In the genomic region with DNA sequence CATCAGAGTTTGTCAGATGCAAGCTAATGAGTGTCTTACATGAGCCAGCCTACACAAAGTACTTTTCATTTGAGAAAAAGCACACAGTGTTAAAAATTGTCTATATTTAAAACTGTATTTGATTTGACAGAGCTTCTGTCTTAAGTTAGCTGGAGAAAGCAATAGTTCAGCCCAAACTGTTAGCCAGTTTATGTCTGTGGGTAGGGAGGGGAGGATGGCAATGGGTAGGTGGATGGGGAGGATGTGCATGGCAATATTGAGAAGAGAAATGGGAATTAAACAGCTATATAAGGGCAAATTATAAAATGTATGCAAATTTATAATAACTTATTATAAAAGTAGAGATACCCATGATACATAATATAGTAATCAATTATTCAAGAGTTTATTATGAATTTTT, we compare ENCODE assay signal across 40 cellular contexts. TPM values are rescaled to one million over a fixed set of nuclear protein-coding genes. Genes with fewer than 3 reads are reported as not detected.
"Had no signal": no experiment of that assay in that cellular context is flagged by ENCODE, and none has a peak within 500 bp of the region (broad histone marks: within the 10 kb centered on the region; RNA-seq: fewer than 3 reads in every experiment).

No MANE protein-coding gene starts in this region.

- H3K9me3 Mint-ChIP-seq: brain had no signal

- H3K36me3 Mint-ChIP-seq: activated naive CD4-positive, alpha-beta T cell treated with anti-CD3 and anti-CD28 coated beads, Interleukin-2, amount 10 ng/mL, durations not matched to agents 7 days and 5 days; activated naive CD4-positive, alpha-beta T cell treated with anti-CD3 and anti-CD28 coated beads, Interleukin-2, amount 50 U/mL, for 24 hours; activated naive CD4-positive, alpha-beta T cell treated with anti-CD3 and anti-CD28 coated beads, Interleukin-2, amount 50 U/mL, for 72 hours; activated naive CD8-positive, alpha-beta T cell; activated naive CD8-positive, alpha-beta T cell treated with anti-CD3 and anti-CD28 coated beads for 36 hours; activated naive CD8-positive, alpha-beta T cell treated with anti-CD3 and anti-CD28 coated beads, Interleukin-2, amount 10 ng/mL, durations not matched to agents 7 days and 5 days; brain had no signal

- H3K27ac Mint-ChIP-seq: activated naive CD4-positive, alpha-beta T cell treated with anti-CD3 and anti-CD28 coated beads for 36 hours; activated naive CD4-positive, alpha-beta T cell treated with anti-CD3 and anti-CD28 coated beads, Interleukin-2, amount 10 ng/mL, durations not matched to agents 7 days and 5 days; activated naive CD4-positive, alpha-beta T cell treated with anti-CD3 and anti-CD28 coated beads, Interleukin-2, amount 50 U/mL, for 24 hours; activated naive CD4-positive, alpha-beta T cell treated with anti-CD3 and anti-CD28 coated beads, Interleukin-2, amount 50 U/mL, for 72 hours; activated naive CD8-positive, alpha-beta T cell; activated naive CD8-positive, alpha-beta T cell treated with anti-CD3 and anti-CD28 coated beads for 36 hours; activated naive CD8-positive, alpha-beta T cell treated with anti-CD3 and anti-CD28 coated beads, Interleukin-2, amount 10 ng/mL, durations not matched to agents 7 days and 5 days; activated naive CD8-positive, alpha-beta T cell treated with anti-CD3 and anti-CD28 coated beads, Interleukin-2, amount 50 U/mL, for 24 hours; activated T-cell treated with anti-CD3 and anti-CD28 coated beads, Interleukin-2, amount 50 U/mL, for 24 hours; activated T-cell treated with anti-CD3 and anti-CD28 coated beads, Interleukin-2, amount 50 U/mL, for 72 hours; activated T-helper 1 cell treated with anti-CD3 and anti-CD28 coated beads, Interleukin-12 subunit alpha, Interleukin-12 subunit beta, Interleukin-2, Interleukin-4 antibody, amounts not matched to agents 30 ng/mL and 10 ng/mL and 1 ng/mL, durations not matched to agents 14 hours and 24 hours and 36 hours; activated T-helper 17 cell treated with anti-CD3 and anti-CD28 coated beads, Interleukin-2, amount 50 U/mL, for 72 hours; activated T-helper 2 cell treated with anti-CD3 and anti-CD28 coated beads, Interferon-gamma antibody, Interleukin-2, Interleukin-4, amounts not matched to agents 10 μg/mL and 5 μg/mL and 100 μg/mL, durations not matched to agents 14 hours and 24 hours and 36 hours; brain had no signal

- DNase-seq: activated effector memory CD4-positive, alpha-beta T cell treated with anti-CD3 and anti-CD28 coated beads, Interleukin-2, amount 50 U/mL, for 16 hours; activated effector memory CD4-positive, alpha-beta T cell treated with Interleukin-2 at 50 U/mL for 16 hours; activated gamma-delta T cell; activated gamma-delta T cell treated with Interleukin-2 at 50 U/mL for 16 hours; activated naive CD4-positive, alpha-beta T cell; activated naive CD4-positive, alpha-beta T cell treated with anti-CD3 and anti-CD28 coated beads for 36 hours; activated naive CD4-positive, alpha-beta T cell treated with anti-CD3 and anti-CD28 coated beads, Interleukin-2, amount 10 ng/mL, durations not matched to agents 7 days and 5 days; activated naive CD4-positive, alpha-beta T cell treated with anti-CD3 and anti-CD28 coated beads, Interleukin-2, amount 50 U/mL, for 16 hours; activated naive CD4-positive, alpha-beta T cell treated with Interleukin-2 at 50 U/mL for 16 hours; activated naive CD8-positive, alpha-beta T cell treated with anti-CD3 and anti-CD28 coated beads for 36 hours; activated naive CD8-positive, alpha-beta T cell treated with anti-CD3 and anti-CD28 coated beads, Interleukin-2, amount 10 ng/mL, durations not matched to agents 7 days and 5 days; activated naive CD8-positive, alpha-beta T cell treated with anti-CD3 and anti-CD28 coated beads, Interleukin-2, amount 50 U/mL, for 24 hours; activated T-cell treated with anti-CD3 and anti-CD28 coated beads, Interleukin-2, amount 50 U/mL, for 1 hour; activated T-cell treated with anti-CD3 and anti-CD28 coated beads, Interleukin-2, amount 50 U/mL, for 24 hours; activated T-cell treated with anti-CD3 and anti-CD28 coated beads, Interleukin-2, amount 50 U/mL, for 4 hours; activated T-cell treated with anti-CD3 and anti-CD28 coated beads, Interleukin-2, amount 50 U/mL, for 48 hours; activated T-cell treated with anti-CD3 and anti-CD28 coated beads, Interleukin-2, amount 50 U/mL, for 72 hours; adrenal gland; amniotic stem cell; amygdala; anterior cingulate cortex; aorta; body of pancreas; brain microvascular endothelial cell; central memory CD4-positive, alpha-beta T cell; cerebellar nuclear complex had no signal

- H3K27me3 Mint-ChIP-seq: activated naive CD4-positive, alpha-beta T cell treated with anti-CD3 and anti-CD28 coated beads, Interleukin-2, amount 10 ng/mL, durations not matched to agents 7 days and 5 days; activated naive CD4-positive, alpha-beta T cell treated with anti-CD3 and anti-CD28 coated beads, Interleukin-2, amount 50 U/mL, for 24 hours; activated naive CD8-positive, alpha-beta T cell; activated naive CD8-positive, alpha-beta T cell treated with anti-CD3 and anti-CD28 coated beads for 36 hours; activated naive CD8-positive, alpha-beta T cell treated with anti-CD3 and anti-CD28 coated beads, Interleukin-2, amount 10 ng/mL, durations not matched to agents 7 days and 5 days; activated naive CD8-positive, alpha-beta T cell treated with anti-CD3 and anti-CD28 coated beads, Interleukin-2, amount 50 U/mL, for 24 hours; activated T-cell treated with anti-CD3 and anti-CD28 coated beads, Interleukin-2, amount 50 U/mL, for 24 hours; activated T-helper 17 cell treated with anti-CD3 and anti-CD28 coated beads, Interleukin-2, amount 50 U/mL, for 72 hours; central memory CD8-positive, alpha-beta T cell had no signal

- H3K4me1 Mint-ChIP-seq: activated naive CD4-positive, alpha-beta T cell treated with anti-CD3 and anti-CD28 coated beads, Interleukin-2, amount 10 ng/mL, durations not matched to agents 7 days and 5 days; activated naive CD4-positive, alpha-beta T cell treated with anti-CD3 and anti-CD28 coated beads, Interleukin-2, amount 50 U/mL, for 24 hours; activated naive CD8-positive, alpha-beta T cell treated with anti-CD3 and anti-CD28 coated beads for 36 hours; activated naive CD8-positive, alpha-beta T cell treated with anti-CD3 and anti-CD28 coated beads, Interleukin-2, amount 10 ng/mL, durations not matched to agents 7 days and 5 days; activated naive CD8-positive, alpha-beta T cell treated with anti-CD3 and anti-CD28 coated beads, Interleukin-2, amount 50 U/mL, for 24 hours; activated T-helper 17 cell treated with anti-CD3 and anti-CD28 coated beads, Interleukin-2, amount 50 U/mL, for 72 hours; brain; central memory CD8-positive, alpha-beta T cell had no signal

- H3K4me3 Mint-ChIP-seq: activated naive CD4-positive, alpha-beta T cell treated with anti-CD3 and anti-CD28 coated beads for 36 hours; activated naive CD4-positive, alpha-beta T cell treated with anti-CD3 and anti-CD28 coated beads, Interleukin-2, amount 10 ng/mL, durations not matched to agents 7 days and 5 days; activated naive CD4-positive, alpha-beta T cell treated with anti-CD3 and anti-CD28 coated beads, Interleukin-2, amount 50 U/mL, for 24 hours; activated naive CD8-positive, alpha-beta T cell; activated naive CD8-positive, alpha-beta T cell treated with anti-CD3 and anti-CD28 coated beads for 36 hours; activated naive CD8-positive, alpha-beta T cell treated with anti-CD3 and anti-CD28 coated beads, Interleukin-2, amount 10 ng/mL, durations not matched to agents 7 days and 5 days; activated naive CD8-positive, alpha-beta T cell treated with anti-CD3 and anti-CD28 coated beads, Interleukin-2, amount 50 U/mL, for 24 hours; activated T-cell treated with anti-CD3 and anti-CD28 coated beads, Interleukin-2, amount 50 U/mL, for 24 hours; activated T-cell treated with anti-CD3 and anti-CD28 coated beads, Interleukin-2, amount 50 U/mL, for 4 hours; activated T-cell treated with anti-CD3 and anti-CD28 coated beads, Interleukin-2, amount 50 U/mL, for 72 hours; activated T-helper 1 cell treated with anti-CD3 and anti-CD28 coated beads, Interleukin-12 subunit alpha, Interleukin-12 subunit beta, Interleukin-2, Interleukin-4 antibody, amounts not matched to agents 30 ng/mL and 10 ng/mL and 1 ng/mL, durations not matched to agents 14 hours and 24 hours and 36 hours; activated T-helper 17 cell treated with anti-CD3 and anti-CD28 coated beads, Interleukin-2, amount 50 U/mL, for 72 hours; brain; central memory CD8-positive, alpha-beta T cell had no signal

RNA-seq across cellular contexts. Expression of gene CDH9, which starts 31.3 kb away (rescaled TPM):
- total RNA-seq: activated naive CD4-positive, alpha-beta T cell treated with anti-CD3 and anti-CD28 coated beads for 36 hours; activated naive CD4-positive, alpha-beta T cell treated with anti-CD3 and anti-CD28 coated beads, Interleukin-2, amount 50 U/mL, for 72 hours; activated naive CD8-positive, alpha-beta T cell treated with anti-CD3 and anti-CD28 coated beads for 36 hours; activated naive CD8-positive, alpha-beta T cell treated with anti-CD3 and anti-CD28 coated beads, Interleukin-2, amount 10 ng/mL, durations not matched to agents 7 days and 5 days; activated T-cell treated with anti-CD3 and anti-CD28 coated beads, Interleukin-2, amount 50 U/mL, for 4 hours; activated T-cell treated with anti-CD3 and anti-CD28 coated beads, Interleukin-2, amount 50 U/mL, for 72 hours; activated T-helper 1 cell treated with anti-CD3 and anti-CD28 coated beads, Interleukin-12 subunit alpha, Interleukin-12 subunit beta, Interleukin-2, Interleukin-4 antibody, amounts not matched to agents 30 ng/mL and 10 ng/mL and 1 ng/mL, durations not matched to agents 14 hours and 24 hours and 36 hours; activated T-helper 17 cell treated with anti-CD3 and anti-CD28 coated beads, Interleukin-2, amount 50 U/mL, for 72 hours; activated T-helper 2 cell treated with anti-CD3 and anti-CD28 coated beads, Interferon-gamma antibody, Interleukin-2, Interleukin-4, amounts not matched to agents 10 μg/mL and 5 μg/mL and 100 μg/mL, durations not matched to agents 14 hours and 24 hours and 36 hours; aorta; ascending aorta; astrocyte; body of pancreas; breast epithelium; bronchial epithelial cell; cardiac muscle cell; cardiac septum had no signal
